ENCODE assay signal across 12 cellular contexts in genomic region chr3:52986938-52987337, GRCh38. TPM values are rescaled to one million over a fixed set of nuclear protein-coding genes. Genes with fewer than 3 reads are reported as not detected.
A peak's percentile ranks its signal among the peaks of the same experiment; 100 is the strongest.
DNase-seq lines count a peak whose midpoint lies in the region; ATAC-seq, FAIRE-seq and TF ChIP-seq lines count a peak whose summit lies in the region.
"Had no signal": no experiment of that assay in that cellular context is flagged by ENCODE, and none has a peak within 500 bp of the region (broad histone marks: within the 10 kb centered on the region; RNA-seq: fewer than 3 reads in every experiment).

No MANE protein-coding gene starts in this region.

- H3K4me2 ChIP-seq in SK-N-SH = no peak overlapping the region

- POLR2A ChIA-PET in SK-N-SH (lab: Yijun Ruan, JAX) = no interaction called here

- H3K4me1 ChIP-seq in SK-N-SH (ENCODE audit: control insufficient read depth in 1 of 2, insufficient read depth in 2 of 2, low read depth in 1 of 2, low read length in 1 of 2) = no peaks in the 10 kb centered on the region; a peak in 2 of 4 replicates

- H3K27ac ChIP-seq in SK-N-SH (ENCODE audit: low read depth in 2 of 2, low read length in 1 of 2) = no peak overlapping the region
- H3K27ac ChIP-seq: esophagus muscularis mucosa had no signal

- no peaks in the 10 kb centered on the region for H4K20me1 ChIP-seq in SK-N-SH (ENCODE audit: insufficient read depth)

- H3K36me3 ChIP-seq in SK-N-SH (replicated peaks in 1 of 2; ENCODE audit: control insufficient read depth in 1 of 2, insufficient read depth in 2 of 2, low read length in 1 of 2) = no peaks in the 10 kb centered on the region
- H3K36me3 ChIP-seq: esophagus muscularis mucosa had no signal

- ATAC-seq in HG03097 (IDR thresholded peaks at IDR 0.05; ENCODE audit: low FRiP score, unreplicated experiment) = no peak
- ATAC-seq: T-cell had no signal

- no peak for TF ChIP-seq EP300 in SK-N-SH (IDR thresholded peaks at IDR 0.05; ENCODE audit: borderline replicate concordance in 1 of 2, low read depth in 1 of 2, low read length in 1 of 2)

- no peak for DNase-seq in GM10266 (ENCODE audit: extremely low spot score)
- DNase-seq in SK-N-SH = no peak
- DNase-seq in fibroblast of pulmonary artery (ENCODE audit: low read depth) = peak; percentile 67
- DNase-seq in LoVo (ENCODE audit: low spot score) = no peak
- DNase-seq in activated CD8-positive, alpha-beta memory T cell treated with anti-CD3 and anti-CD28 coated beads for 24 hours = no peak
- DNase-seq in GM13976 (ENCODE audit: low spot score) = no peak
- DNase-seq: Calu3, NCI-H1105 treated with DMSO at 0.1 percent for 48 hours, T-cell had no signal

- CTCF ChIA-PET in SK-N-SH (lab: Yijun Ruan, JAX) = interaction anchor here (0.7 to 2.4 kb wide), 15 partner anchors 9 to 244 kb away, joined by 3 to 8 read pairs (median 4); no protein-coding TSS in a partner anchor

- FAIRE-seq in A204.1 (lab: Jason Lieb, UNC) = peak; percentile 90

- in situ Hi-C loops in GM13976 (cut with MboI; ENCODE audit: low sequenced_read_pairs, unreplicated experiment) = no loop called here

- H3K4me3 ChIP-seq in SK-N-SH (ENCODE audit: low read depth in 2 of 2, low read length in 1 of 2) (peak overlapping the region in 1 of 2 experiments; percentile 23; a peak in 1 of 4 replicates), fibroblast of pulmonary artery (replicated peaks; ENCODE audit: low read depth, low read length) (no peak overlapping the region)
- H3K4me3 ChIP-seq: esophagus muscularis mucosa had no signal

- H2AFZ ChIP-seq in SK-N-SH (ENCODE audit: low read depth) = no peak overlapping the region

- 62% methylated on average over 3 of the region's 3 CpGs for WGBS in SK-N-SH (ENCODE audit: low lambda C conversion rate)

- H3K9me3 ChIP-seq in SK-N-SH = no peaks in the 10 kb centered on the region
- H3K9me3 ChIP-seq: esophagus muscularis mucosa had no signal

- H3K9me2 ChIP-seq in SK-N-SH = no peaks in the 10 kb centered on the region

- no peaks in the 10 kb centered on the region for H3K27me3 ChIP-seq in SK-N-SH (ENCODE audit: insufficient read depth)
- H3K27me3 ChIP-seq: esophagus muscularis mucosa had no signal

- TF ChIP-seq CTCF in GM10266 (IDR thresholded peaks at IDR 0.05; ENCODE audit: control insufficient read depth, insufficient read depth, low read depth, missing control alignments) = peak; percentile 37
- peak; percentile 59 for TF ChIP-seq CTCF in SK-N-SH (IDR thresholded peaks at IDR 0.05)
- TF ChIP-seq CTCF in fibroblast of pulmonary artery (IDR thresholded peaks at IDR 0.05; ENCODE audit: low read length, missing control alignments) = peak; percentile 47
- no peak for TF ChIP-seq CTCF in GM13976 (IDR thresholded peaks at IDR 0.05; ENCODE audit: borderline replicate concordance, control extremely low read depth, extremely low read depth, insufficient read depth, missing control alignments)

- peak; percentile 79 for TF ChIP-seq RAD21 in SK-N-SH (IDR thresholded peaks at IDR 0.05; ENCODE audit: low read length)

- H3F3A ChIP-seq in SK-N-SH (replicated peaks; ENCODE audit: insufficient read depth) = no peaks in the 10 kb centered on the region

- H3K9ac ChIP-seq in SK-N-SH = no peak overlapping the region

- no peaks in the 10 kb centered on the region for H3K79me2 ChIP-seq in SK-N-SH (ENCODE audit: insufficient read depth)

TF ChIP-seq in SK-N-SH, 30 proteins besides CTCF, POLR2A, EP300 and RAD21:
- no peak for TF ChIP-seq USF1 (IDR thresholded peaks at IDR 0.05; ENCODE audit: borderline replicate concordance, low read depth)
- TF ChIP-seq SMC3 (IDR thresholded peaks at IDR 0.05; ENCODE audit: low read depth, low read length) = peak; percentile 56

RNA-seq across cellular contexts. Expression of gene SFMBT1, which starts 58.9 kb away (rescaled TPM):
- 0.62 and 0.72 TPM in 2 replicates for polyA plus RNA-seq in SK-N-SH (2012; rRNA removed)
- 0.93 and 1.4 TPM in 2 replicates for polyA plus RNA-seq in SK-N-SH (2012; cell fraction: cytosol; rRNA removed)
- polyA plus RNA-seq in SK-N-SH (2012; cell fraction: nucleus; rRNA removed) = 1.00 and 1.3 TPM in 2 replicates
